1 cellular context compared by ENCODE assay signal in the genomic region with DNA sequence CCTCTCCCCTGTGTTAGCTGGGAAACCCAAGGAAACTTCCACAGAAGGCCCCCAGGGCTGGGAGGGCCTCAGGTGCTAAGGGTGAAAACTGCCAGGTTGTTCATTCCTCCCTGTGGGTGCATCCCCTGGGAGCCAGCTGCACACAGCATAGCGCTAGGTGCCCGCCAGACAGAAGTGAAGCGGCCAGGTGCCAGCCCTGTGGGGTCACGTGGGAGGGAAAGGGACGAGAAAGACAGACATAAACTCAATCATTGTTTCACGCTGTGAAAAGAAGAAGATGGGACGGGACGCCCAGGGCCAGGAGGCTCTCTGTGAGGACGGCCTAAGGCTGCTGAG.
TF ChIP-seq lines count a peak whose summit lies in the region.

No MANE protein-coding gene starts in this region.

TF ChIP-seq in H1, 55 proteins besides CTCF, POLR2A, EP300 and RAD21:
- no peak for TF ChIP-seq JUN (IDR thresholded peaks at IDR 0.05; ENCODE audit: low read depth, low read length)
- TF ChIP-seq, protein P1, sequence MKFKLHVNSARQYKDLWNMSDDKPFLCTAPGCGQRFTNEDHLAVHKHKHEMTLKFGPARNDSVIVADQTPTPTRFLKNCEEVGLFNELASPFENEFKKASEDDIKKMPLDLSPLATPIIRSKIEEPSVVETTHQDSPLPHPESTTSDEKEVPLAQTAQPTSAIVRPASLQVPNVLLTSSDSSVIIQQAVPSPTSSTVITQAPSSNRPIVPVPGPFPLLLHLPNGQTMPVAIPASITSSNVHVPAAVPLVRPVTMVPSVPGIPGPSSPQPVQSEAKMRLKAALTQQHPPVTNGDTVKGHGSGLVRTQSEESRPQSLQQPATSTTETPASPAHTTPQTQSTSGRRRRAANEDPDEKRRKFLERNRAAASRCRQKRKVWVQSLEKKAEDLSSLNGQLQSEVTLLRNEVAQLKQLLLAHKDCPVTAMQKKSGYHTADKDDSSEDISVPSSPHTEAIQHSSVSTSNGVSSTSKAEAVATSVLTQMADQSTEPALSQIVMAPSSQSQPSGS (IDR thresholded peaks at IDR 0.05; ENCODE audit: low read length) = no peak
- no peak for TF ChIP-seq HDAC6 (IDR thresholded peaks at IDR 0.05; ENCODE audit: low read depth, low read length)
- TF ChIP-seq NANOG (IDR thresholded peaks at IDR 0.05; ENCODE audit: insufficient read depth, low read depth, low read length, poor library complexity, severe bottlenecking) = no peak
- no peak for TF ChIP-seq KDM1A (IDR thresholded peaks at IDR 0.05; ENCODE audit: borderline replicate concordance, low read length)
- no peak for TF ChIP-seq SP1 (IDR thresholded peaks at IDR 0.05; ENCODE audit: low read depth, low read length)
- no peak for TF ChIP-seq CTBP2 (IDR thresholded peaks at IDR 0.05; ENCODE audit: borderline replicate concordance, insufficient read depth, insufficient read length, low read length)
- TF ChIP-seq YY1 (IDR thresholded peaks at IDR 0.05; ENCODE audit: low read depth, low read length) = no peak
- no peak for TF ChIP-seq RBBP5 (IDR thresholded peaks at IDR 0.05; ENCODE audit: borderline replicate concordance, low read depth, low read length)
- no peak for TF ChIP-seq POLR2AphosphoS5 (IDR thresholded peaks at IDR 0.05; ENCODE audit: low read depth, low read length)
- no peak for TF ChIP-seq TBP (IDR thresholded peaks at IDR 0.05; ENCODE audit: low read depth, low read length)
- TF ChIP-seq EZH2 (IDR thresholded peaks at IDR 0.05; ENCODE audit: low read depth, low read length, severe bottlenecking) = no peak
- TF ChIP-seq GABPA (IDR thresholded peaks at IDR 0.05; ENCODE audit: borderline replicate concordance, insufficient read depth, low read length) = no peak
- TF ChIP-seq TEAD4 (IDR thresholded peaks at IDR 0.05; ENCODE audit: low read depth, low read length) = no peak
- no peak for TF ChIP-seq HDAC2 (IDR thresholded peaks at IDR 0.05; ENCODE audit: borderline replicate concordance in 1 of 2, low read depth in 2 of 2, low read length in 2 of 2)
- TF ChIP-seq SUZ12 (IDR thresholded peaks at IDR 0.05; ENCODE audit: low read length) = no peak
- no peak for TF ChIP-seq SP4 (IDR thresholded peaks at IDR 0.05; ENCODE audit: low read length)
